16 cellular contexts compared by ENCODE assay signal in the genomic region with DNA sequence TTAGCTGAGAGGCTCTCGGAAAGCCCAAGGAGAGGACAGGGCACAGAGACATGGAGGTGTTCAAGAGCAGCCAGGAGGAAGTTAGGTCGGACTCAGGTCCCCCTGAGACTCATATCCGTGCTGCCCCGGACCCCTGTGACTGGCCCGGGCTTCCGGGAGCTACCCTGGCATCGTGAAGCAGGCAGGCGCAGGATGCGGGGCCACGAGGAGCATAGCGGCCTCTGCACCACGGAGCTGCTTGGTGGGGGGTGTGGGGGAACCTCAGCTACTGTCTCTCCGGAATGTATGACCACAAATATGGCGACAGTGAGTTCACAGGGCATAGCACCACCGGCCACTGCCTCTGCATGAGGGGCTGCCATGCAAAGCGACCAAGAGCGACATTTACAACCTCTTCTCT.
DNase-seq lines count a peak whose midpoint lies in the region; ATAC-seq and TF ChIP-seq lines count a peak whose summit lies in the region.
"Had no signal": no experiment of that assay in that cellular context is flagged by ENCODE, and none has a peak within 500 bp of the region (broad histone marks: within the 10 kb centered on the region; RNA-seq: fewer than 3 reads in every experiment).

No MANE protein-coding gene starts in this region.

- no peak overlapping the region for H3K27ac Mint-ChIP-seq in CD4-positive, alpha-beta T cell
- H3K27ac Mint-ChIP-seq: CD14-positive monocyte; CD4-positive, CD25-positive, alpha-beta regulatory T cell; CD8-positive, alpha-beta T cell had no signal

- H3K9me3 ChIP-seq in left ventricle myocardium inferior (replicated peaks) = no peaks in the 10 kb centered on the region
- no peaks in the 10 kb centered on the region for H3K9me3 ChIP-seq in CD4-positive, alpha-beta T cell (ENCODE audit: control insufficient read depth, low read length)
- H3K9me3 ChIP-seq: BE2C, BLaER1, Caco-2 had no signal

- H3K36me3 ChIP-seq in left ventricle myocardium inferior = no peaks in the 10 kb centered on the region
- H3K36me3 ChIP-seq: BE2C, BLaER1 had no signal

- POLR2A ChIA-PET in CD4-positive, alpha-beta T cell (lab: Charles Lee) = no interaction called here

- no peak overlapping the region for H3K4me3 ChIP-seq in left ventricle myocardium inferior
- H3K4me3 ChIP-seq: BLaER1 had no signal

- no peaks in the 10 kb centered on the region for H3K36me3 Mint-ChIP-seq in CD4-positive, alpha-beta T cell (ENCODE audit: low read depth)
- H3K36me3 Mint-ChIP-seq: CD14-positive monocyte; CD4-positive, CD25-positive, alpha-beta regulatory T cell; CD8-positive, alpha-beta T cell had no signal

- intact Hi-C loops in left ventricle myocardium superior (cut with micrococcal nuclease) = no loop called here
- intact Hi-C loops in left ventricle myocardium inferior (cut with micrococcal nuclease) = no loop called here
- intact Hi-C loops in CD4-positive, alpha-beta T cell (cut with DNase I, micrococcal nuclease) = no loop called here

- no peaks in the 10 kb centered on the region for H3K4me1 Mint-ChIP-seq in CD4-positive, alpha-beta T cell (ENCODE audit: low read depth)

- H3K27me3 ChIP-seq in left ventricle myocardium inferior (ENCODE audit: low read depth) = no peaks in the 10 kb centered on the region
- H3K27me3 ChIP-seq in CD4-positive, alpha-beta T cell (ENCODE audit: control insufficient read depth, insufficient read depth, low read length) = no peaks in the 10 kb centered on the region
- H3K27me3 ChIP-seq: BE2C, BLaER1 had no signal

- no peak for TF ChIP-seq CTCF in left ventricle myocardium inferior (IDR thresholded peaks at IDR 0.05; ENCODE audit: borderline replicate concordance)
- no peak for TF ChIP-seq CTCF in CD4-positive, alpha-beta T cell (IDR thresholded peaks at IDR 0.05)

- no peak overlapping the region for H3K4me3 Mint-ChIP-seq in CD4-positive, alpha-beta T cell
- H3K4me3 Mint-ChIP-seq: CD14-positive monocyte; CD4-positive, CD25-positive, alpha-beta regulatory T cell; CD8-positive, alpha-beta T cell had no signal

- no peak for ATAC-seq in left ventricle myocardium superior
- no peak for ATAC-seq in CD4-positive, alpha-beta T cell (ENCODE audit: poor library complexity)
- ATAC-seq: CD8-positive, alpha-beta T cell had no signal

- no peaks in the 10 kb centered on the region for H3K9me3 Mint-ChIP-seq in CD4-positive, alpha-beta T cell
- H3K9me3 Mint-ChIP-seq: CD8-positive, alpha-beta T cell had no signal

- CTCF ChIA-PET in CD4-positive, alpha-beta T cell (lab: Charles Lee) = no interaction called here

- peaks cover 11% of the 10 kb centered on the region for H3K4me1 ChIP-seq in left ventricle myocardium inferior
- H3K4me1 ChIP-seq: BE2C, Caco-2 had no signal

- no peak overlapping the region for H3K27ac ChIP-seq in left ventricle myocardium inferior (replicated peaks)
- H3K27ac ChIP-seq in CD4-positive, alpha-beta T cell (ENCODE audit: low read depth, low read length) = no peak overlapping the region
- H3K27ac ChIP-seq: BLaER1 had no signal

- DNase-seq in left ventricle myocardium superior (peak; percentile 15), left ventricle myocardium inferior (no peak), dedifferentiated amniotic fluid mesenchymal stem cell (ENCODE audit: extremely low spot score) (peak; percentile 8), retina (no peak)
- DNase-seq in CD4-positive, alpha-beta T cell = no peak
- DNase-seq: 8988T; ACHN; BE2C; C1 segment of cervical spinal cord; Caco-2; Calu3; CD4-positive, CD25-positive, alpha-beta regulatory T cell; CD8-positive, alpha-beta T cell; GF-D8 had no signal

- H3K27me3 Mint-ChIP-seq in CD4-positive, alpha-beta T cell = peaks cover 13% of the 10 kb centered on the region
- H3K27me3 Mint-ChIP-seq: CD4-positive, CD25-positive, alpha-beta regulatory T cell had no signal

Comparison
In these comparisons a context has a peak if more than half of its experiments do, and no peak if none do; other contexts are left out.
1. DNase-seq: peak in left ventricle myocardium superior (single experiment) and dedifferentiated amniotic fluid mesenchymal stem cell (single experiment); none in left ventricle myocardium inferior (single experiment), retina (single experiment) and CD4-positive, alpha-beta T cell (0 of 10).